In the genomic region with DNA sequence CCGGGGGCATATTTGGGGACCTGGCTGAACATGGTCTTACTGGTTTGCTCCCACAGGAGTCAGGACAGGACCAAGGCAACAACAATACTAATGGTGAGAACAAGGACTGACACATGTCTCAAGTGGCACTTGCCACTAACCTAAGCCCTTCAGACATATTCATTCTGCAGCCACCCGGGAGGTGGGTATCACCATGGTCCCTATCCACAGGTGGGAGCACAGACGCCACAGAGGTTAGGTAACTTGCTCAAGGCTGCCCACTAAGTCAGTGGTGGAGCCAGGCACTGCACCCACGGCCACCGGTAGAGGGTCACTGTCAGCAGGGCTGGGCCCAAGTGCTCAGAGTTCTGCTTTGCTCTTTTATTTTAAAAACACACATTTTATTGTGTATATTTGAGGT, we compare ENCODE assay signal across 10 cellular contexts. TPM values are rescaled to one million over a fixed set of nuclear protein-coding genes. Genes with fewer than 3 reads are reported as not detected.
DNase-seq lines count a peak whose midpoint lies in the region; ATAC-seq and TF ChIP-seq lines count a peak whose summit lies in the region.
"Had no signal": no experiment of that assay in that cellular context is flagged by ENCODE, and none has a peak within 500 bp of the region (broad histone marks: within the 10 kb centered on the region; RNA-seq: fewer than 3 reads in every experiment).

No MANE protein-coding gene starts in this region.

- H2AFZ ChIP-seq in GM23338: no peak overlapping the region

- H3K4me1 Mint-ChIP-seq in GM23338: no peaks in the 10 kb centered on the region
- no peaks in the 10 kb centered on the region for H3K4me1 Mint-ChIP-seq in activated naive CD8-positive, alpha-beta T cell treated with anti-CD3 and anti-CD28 coated beads for 36 hours

- H3K4ac ChIP-seq in mesendoderm (ENCODE audit: low read depth, low read length): no peak overlapping the region

- peak; percentile 52 for DNase-seq in AG20443 (ENCODE audit: low spot score)
- DNase-seq in GM23338 (ENCODE audit: low spot score): peak; percentile 58
- DNase-seq in activated naive CD8-positive, alpha-beta T cell treated with anti-CD3 and anti-CD28 coated beads for 36 hours: peak; percentile 14
- peak; percentile 35 for DNase-seq in mesendoderm
- no peak for DNase-seq in effector memory CD4-positive, alpha-beta T cell
- no peak for DNase-seq in NCI-H2227 treated with DMSO at 0.1 percent for 48 hours (lab: John Stamatoyannopoulos, UW)
- no peak for DNase-seq in NCI-H187 (lab: John Stamatoyannopoulos, UW)

- H3K27me3 Mint-ChIP-seq in GM23338 (ENCODE audit: insufficient read depth, low read depth, poor library complexity): peaks cover 5% of the 10 kb centered on the region
- no peaks in the 10 kb centered on the region for H3K27me3 Mint-ChIP-seq in activated naive CD8-positive, alpha-beta T cell treated with anti-CD3 and anti-CD28 coated beads for 36 hours

- no peak overlapping the region for H3K9ac ChIP-seq in mesendoderm (ENCODE audit: low read length)

- no peak overlapping the region for H2AK5ac ChIP-seq in mesendoderm (ENCODE audit: low read length)

- H3K79me2 ChIP-seq in GM23338 (replicated peaks; ENCODE audit: insufficient read depth) (no peaks in the 10 kb centered on the region), mesendoderm (ENCODE audit: control insufficient read depth, insufficient read depth, low read length) (no peaks in the 10 kb centered on the region)

- H3K9me3 ChIP-seq in effector memory CD4-positive, alpha-beta T cell (ENCODE audit: control insufficient read depth, low read length): no peaks in the 10 kb centered on the region
- H3K9me3 ChIP-seq: body of pancreas had no signal

- H3K18ac ChIP-seq in mesendoderm (ENCODE audit: low read length): no peak overlapping the region

- peak; percentile 42 to 48 for TF ChIP-seq CTCF in GM23338 (conservative IDR thresholded peaks at IDR 0.05; ENCODE audit: low read depth in 2 of 2)

- H4K5ac ChIP-seq in mesendoderm (ENCODE audit: low read length): no peak overlapping the region

- H3K27ac Mint-ChIP-seq in GM23338: no peak overlapping the region
- H3K27ac Mint-ChIP-seq in activated naive CD8-positive, alpha-beta T cell treated with anti-CD3 and anti-CD28 coated beads for 36 hours: no peak overlapping the region

- no peak overlapping the region for H4K8ac ChIP-seq in mesendoderm (ENCODE audit: low read depth, low read length)

- H3K4me2 ChIP-seq in GM23338 (no peak overlapping the region), mesendoderm (ENCODE audit: low read length) (no peak overlapping the region)

- no peaks in the 10 kb centered on the region for H3K9me2 ChIP-seq in GM23338 (ENCODE audit: insufficient read depth)

- H3K4me1 ChIP-seq in GM23338 (ENCODE audit: insufficient read depth) (no peaks in the 10 kb centered on the region), mesendoderm (ENCODE audit: control insufficient read depth, low read depth, low read length) (no peaks in the 10 kb centered on the region)
- no peaks in the 10 kb centered on the region for H3K4me1 ChIP-seq in effector memory CD4-positive, alpha-beta T cell (ENCODE audit: control insufficient read depth, insufficient read depth, low read length, poor library complexity, severe bottlenecking)
- H3K4me1 ChIP-seq: body of pancreas had no signal

- no CpG with 5 or more reads among the region's 5 CpGs for WGBS in mesendoderm (ENCODE audit: extremely low coverage, insufficient coverage, low lambda C conversion rate)

- no peaks in the 10 kb centered on the region for H3K27me3 ChIP-seq in GM23338 (ENCODE audit: insufficient read depth)
- no peaks in the 10 kb centered on the region for H3K27me3 ChIP-seq in mesendoderm (ENCODE audit: insufficient read depth, low read length, poor library complexity)
- no peaks in the 10 kb centered on the region for H3K27me3 ChIP-seq in effector memory CD4-positive, alpha-beta T cell (replicated peaks; ENCODE audit: control insufficient read depth, insufficient read depth, low read length, poor library complexity, severe bottlenecking)
- H3K27me3 ChIP-seq: body of pancreas had no signal

- no peak overlapping the region for H3K56ac ChIP-seq in mesendoderm (ENCODE audit: low read length)

- H3K4me3 ChIP-seq in GM23338: no peak overlapping the region
- no peak overlapping the region for H3K4me3 ChIP-seq in mesendoderm (ENCODE audit: low read length)
- no peak overlapping the region for H3K4me3 ChIP-seq in effector memory CD4-positive, alpha-beta T cell (ENCODE audit: insufficient read depth, low read depth, low read length, poor library complexity, severe bottlenecking)
- H3K4me3 ChIP-seq: body of pancreas, lung had no signal

- H2BK5ac ChIP-seq in mesendoderm (ENCODE audit: low read length): no peak overlapping the region

- H3K79me1 ChIP-seq in mesendoderm (ENCODE audit: low read length): no peaks in the 10 kb centered on the region

- peak; percentile 98 for ATAC-seq in GM23338
- no peak for ATAC-seq in GM19351 (IDR thresholded peaks at IDR 0.05; ENCODE audit: unreplicated experiment)
- ATAC-seq: body of pancreas had no signal

- no peaks in the 10 kb centered on the region for H3F3A ChIP-seq in GM23338 (replicated peaks; ENCODE audit: low read depth)

- no peak overlapping the region for H3K23ac ChIP-seq in mesendoderm (ENCODE audit: low read length)

- H3K36me3 ChIP-seq in GM23338 (ENCODE audit: insufficient read depth) (no peaks in the 10 kb centered on the region), mesendoderm (ENCODE audit: control insufficient read depth, insufficient read depth, low read length) (no peaks in the 10 kb centered on the region)
- no peaks in the 10 kb centered on the region for H3K36me3 ChIP-seq in effector memory CD4-positive, alpha-beta T cell (ENCODE audit: control insufficient read depth, insufficient read depth, low read length)

- no peak overlapping the region for H3K27ac ChIP-seq in GM23338 (ENCODE audit: low read depth)
- no peak overlapping the region for H3K27ac ChIP-seq in mesendoderm (ENCODE audit: low read depth, low read length)
- H3K27ac ChIP-seq in effector memory CD4-positive, alpha-beta T cell (ENCODE audit: insufficient read depth, low read length, poor library complexity, severe bottlenecking): no peak overlapping the region
- H3K27ac ChIP-seq: body of pancreas had no signal

- H2BK15ac ChIP-seq in mesendoderm (replicated peaks; ENCODE audit: low read depth): no peak overlapping the region

- no peaks in the 10 kb centered on the region for H4K20me1 ChIP-seq in GM23338 (replicated peaks; ENCODE audit: insufficient read depth)

- H3K4me3 Mint-ChIP-seq in GM23338: no peak overlapping the region
- H3K4me3 Mint-ChIP-seq in activated naive CD8-positive, alpha-beta T cell treated with anti-CD3 and anti-CD28 coated beads for 36 hours: no peak overlapping the region

- H3K9me3 Mint-ChIP-seq in GM23338: no peaks in the 10 kb centered on the region; the same call in 2 of the 3 replicates
- H3K9me3 Mint-ChIP-seq in activated naive CD8-positive, alpha-beta T cell treated with anti-CD3 and anti-CD28 coated beads for 36 hours: no peaks in the 10 kb centered on the region

- no peak overlapping the region for H2BK120ac ChIP-seq in mesendoderm (ENCODE audit: low read depth, low read length)

- peaks cover under 1% of the 10 kb centered on the region; the same call in 1 of the 3 replicates for H3K36me3 Mint-ChIP-seq in GM23338 (ENCODE audit: low read depth)
- H3K36me3 Mint-ChIP-seq in activated naive CD8-positive, alpha-beta T cell treated with anti-CD3 and anti-CD28 coated beads for 36 hours: no peaks in the 10 kb centered on the region

TF ChIP-seq in GM23338, 12 proteins besides CTCF, POLR2A, EP300 and RAD21 (continues in another document):
- TF ChIP-seq REST (IDR thresholded peaks at IDR 0.05; ENCODE audit: unreplicated experiment): no peak
- TF ChIP-seq CREB1 (CRISPR knock-in tag; IDR thresholded peaks at IDR 0.05; ENCODE audit: low read depth): no peak
- no peak for TF ChIP-seq NANOG (IDR thresholded peaks at IDR 0.05; ENCODE audit: borderline replicate concordance)
- no peak for TF ChIP-seq JUNB (IDR thresholded peaks at IDR 0.05; ENCODE audit: unreplicated experiment)

RNA-seq across cellular contexts. Expression of gene SLC41A3, which starts 29.8 kb away (rescaled TPM):
- 27.3 and 29.8 TPM in 2 replicates for total RNA-seq in GM23338 (2014; rRNA removed; shearing (Covaris generic))
- polyA plus RNA-seq in GM23338 (2016; fragmentation: Nextera tagmentation; extraction: Ambion mirVana): 12.1 and 13.4 TPM in 2 replicates
- total RNA-seq in activated naive CD8-positive, alpha-beta T cell treated with anti-CD3 and anti-CD28 coated beads for 36 hours: 10 to 100 TPM; 26.6 to 30.7 TPM
- polyA plus RNA-seq in mesendoderm (2013, experiment 1 of 2): 25.6 TPM
- 26.0 TPM for polyA plus RNA-seq in mesendoderm (2013, experiment 2 of 2)

Comparison
In these comparisons a context has a peak if more than half of its experiments do, and no peak if none do; other contexts are left out.
1. DNase-seq: peak in AG20443 (single experiment), GM23338 (single experiment), activated naive CD8-positive, alpha-beta T cell treated with anti-CD3 and anti-CD28 coated beads for 36 hours (single experiment) and mesendoderm (single experiment); none in effector memory CD4-positive, alpha-beta T cell (0 of 3), NCI-H2227 treated with DMSO at 0.1 percent for 48 hours (single experiment) and NCI-H187 (0 of 2).